Comparison of ENCODE assay signal across 7 cellular contexts in genomic region chr11:46112961-46113617, GRCh38. TPM values are rescaled to one million over a fixed set of nuclear protein-coding genes. Genes with fewer than 3 reads are reported as not detected.
DNase-seq lines count a peak whose midpoint lies in the region; ATAC-seq and TF ChIP-seq lines count a peak whose summit lies in the region.

No MANE protein-coding gene starts in this region.

- H3K9ac ChIP-seq in SK-N-SH: no peak overlapping the region

- peak; percentile 67 for DNase-seq in EH (ENCODE audit: low read depth)
- DNase-seq in LHCN-M2 (ENCODE audit: low read depth): peak; percentile 67
- DNase-seq in SK-N-SH: peak; percentile 64
- peak; percentile 14 for DNase-seq in epithelial cell of prostate (ENCODE audit: low read depth, low spot score)
- no peak for DNase-seq in neural crest cell (ENCODE audit: low read depth, low spot score)
- DNase-seq in islet precursor cell: no peak

- H3K79me2 ChIP-seq in SK-N-SH (ENCODE audit: insufficient read depth): peaks cover 96% of the 10 kb centered on the region

- ATAC-seq in GM21381 (IDR thresholded peaks at IDR 0.05; ENCODE audit: unreplicated experiment): peak; percentile 49

- H3K4me3 ChIP-seq in SK-N-SH (ENCODE audit: low read depth in 2 of 2, low read length in 1 of 2): no peak overlapping the region

- WGBS in SK-N-SH (ENCODE audit: low lambda C conversion rate): 76% methylated on average over 10 of the region's 10 CpGs

- POLR2A ChIA-PET in SK-N-SH (lab: Yijun Ruan, JAX): no interaction called here

- no peaks in the 10 kb centered on the region for H3K27me3 Mint-ChIP-seq in neural crest cell (ENCODE audit: low read depth)

- H3K4me2 ChIP-seq in SK-N-SH: no peak overlapping the region

- no peaks in the 10 kb centered on the region for H3K9me3 Mint-ChIP-seq in neural crest cell

- TF ChIP-seq CTCF in SK-N-SH (IDR thresholded peaks at IDR 0.05): no peak
- TF ChIP-seq CTCF in neural crest cell (conservative IDR thresholded peaks at IDR 0.05): no peak

- H3K4me1 ChIP-seq in SK-N-SH (ENCODE audit: control insufficient read depth in 1 of 2, insufficient read depth in 2 of 2, low read depth in 1 of 2, low read length in 1 of 2): peaks cover 8 to 34% of the 10 kb centered on the region in 2 experiments; a peak in 3 of 4 replicates

- H3K27ac ChIP-seq in SK-N-SH (ENCODE audit: low read depth in 2 of 2, low read length in 1 of 2) (no peak overlapping the region), epithelial cell of prostate (no peak overlapping the region)

- peaks cover 45% of the 10 kb centered on the region for H3K4me1 Mint-ChIP-seq in neural crest cell

- H3K9me3 ChIP-seq in SK-N-SH: no peaks in the 10 kb centered on the region

- no peaks in the 10 kb centered on the region for H3K27me3 ChIP-seq in SK-N-SH (ENCODE audit: insufficient read depth)

- no peak overlapping the region for H3K27ac Mint-ChIP-seq in neural crest cell (ENCODE audit: unreplicated experiment)

- H3K36me3 ChIP-seq in SK-N-SH (replicated peaks in 1 of 2; ENCODE audit: control insufficient read depth in 1 of 2, insufficient read depth in 2 of 2, low read length in 1 of 2): no peaks in the 10 kb centered on the region

- H2AFZ ChIP-seq in SK-N-SH (ENCODE audit: low read depth): peak overlapping the region; percentile 62; the same call in 1 of the 2 replicates

- peak overlapping the region; percentile 80 for H3K4me3 Mint-ChIP-seq in neural crest cell

- no peaks in the 10 kb centered on the region for H3K36me3 Mint-ChIP-seq in neural crest cell (ENCODE audit: low read depth)

- CTCF ChIA-PET in SK-N-SH (lab: Yijun Ruan, JAX): interaction anchor here (0.7 kb wide), 1 partner anchor 17 kb away, joined by 3 read pairs; no protein-coding TSS in a partner anchor

- no peak for TF ChIP-seq RAD21 in SK-N-SH (IDR thresholded peaks at IDR 0.05; ENCODE audit: low read length)

- peaks cover 76% of the 10 kb centered on the region for H4K20me1 ChIP-seq in SK-N-SH (ENCODE audit: insufficient read depth)

- no peak for TF ChIP-seq EP300 in SK-N-SH (IDR thresholded peaks at IDR 0.05; ENCODE audit: borderline replicate concordance in 1 of 2, low read depth in 1 of 2, low read length in 1 of 2)

- H3F3A ChIP-seq in SK-N-SH (replicated peaks; ENCODE audit: insufficient read depth): peaks cover 6% of the 10 kb centered on the region

- H3K9me2 ChIP-seq in SK-N-SH: no peaks in the 10 kb centered on the region

TF ChIP-seq in SK-N-SH, 30 proteins besides CTCF, POLR2A, EP300 and RAD21:
- TF ChIP-seq GATA2 (CRISPR knock-in tag; IDR thresholded peaks at IDR 0.05) (peak; percentile 22; the same call in 1 of the 2 replicates), RCOR1 (IDR thresholded peaks at IDR 0.05; ENCODE audit: low read length) (0 out of 2 replicates have a peak, but pooled peaks have one; percentile 55), GABPA (IDR thresholded peaks at IDR 0.05; ENCODE audit: low read depth) (peak; percentile 48; the same call in 1 of the 2 replicates), JUND (IDR thresholded peaks at IDR 0.05) (no peak), SIN3A (IDR thresholded peaks at IDR 0.05; ENCODE audit: borderline replicate concordance, low read depth, low read length) (no peak), ELF1 (IDR thresholded peaks at IDR 0.05) (peak; percentile 78), CHD2 (IDR thresholded peaks at IDR 0.05; ENCODE audit: low read length, partially characterized antibody) (peak; percentile 86)

RNA-seq across cellular contexts. Expression of gene PHF21A, which starts 8.2 kb away (rescaled TPM):
- total RNA-seq in LHCN-M2 (2014; rRNA removed) (10.1 and 10.7 TPM in 2 replicates), neural crest cell (56.5 and 57.7 TPM in 2 replicates)
- 10.6 TPM for polyA plus RNA-seq in LHCN-M2 (2012)
- 18.8 and 20.9 TPM in 2 replicates for polyA plus RNA-seq in SK-N-SH (2012; rRNA removed)
- 14.3 and 16.7 TPM in 2 replicates for polyA plus RNA-seq in SK-N-SH (2012; cell fraction: cytosol; rRNA removed)
- polyA plus RNA-seq in SK-N-SH (2012; cell fraction: nucleus; rRNA removed): 59.1 and 60.8 TPM in 2 replicates

Comparison
In these comparisons a context has a peak if more than half of its experiments do, and no peak if none do; other contexts are left out.
1. DNase-seq: peak in EH (single experiment), LHCN-M2 (single experiment), SK-N-SH (single experiment) and epithelial cell of prostate (single experiment); none in neural crest cell (single experiment) and islet precursor cell (single experiment).